27 cellular contexts compared by ENCODE assay signal in the genomic region with DNA sequence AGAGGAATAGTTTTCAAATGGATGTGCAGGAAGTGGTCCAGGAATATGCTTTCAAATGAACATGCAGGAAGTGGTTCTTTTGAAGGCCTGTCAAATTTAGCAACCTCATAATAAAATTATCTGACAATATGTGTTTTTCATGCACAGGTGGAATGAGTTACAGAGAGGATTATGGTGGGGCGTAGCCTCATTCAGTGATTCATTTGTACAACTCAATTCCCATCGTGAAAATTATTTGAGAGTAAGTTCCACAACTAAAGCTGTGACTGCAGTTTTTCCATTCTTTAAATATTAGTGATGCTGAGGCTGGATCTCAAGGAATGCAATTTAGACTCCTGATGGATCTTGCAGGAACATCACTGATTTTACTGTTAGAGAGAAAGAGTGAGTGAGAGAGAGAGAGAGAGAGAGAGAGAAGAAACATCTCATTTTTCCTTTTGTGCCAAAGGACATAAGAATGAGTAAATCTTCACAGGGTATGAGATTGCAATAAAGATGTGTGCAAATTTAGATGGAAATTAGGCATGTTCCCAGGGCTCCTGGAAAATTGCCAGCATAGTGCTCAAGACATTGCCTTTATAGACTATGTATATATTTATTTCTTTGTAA.
A peak's percentile ranks its signal among the peaks of the same experiment; 100 is the strongest.
DNase-seq lines count a peak whose midpoint lies in the region; ATAC-seq and TF ChIP-seq lines count a peak whose summit lies in the region.
"Had no signal": no experiment of that assay in that cellular context is flagged by ENCODE, and none has a peak within 500 bp of the region (broad histone marks: within the 10 kb centered on the region; RNA-seq: fewer than 3 reads in every experiment).

No MANE protein-coding gene starts in this region.

- H3K9me3 Mint-ChIP-seq in osteocyte (ENCODE audit: unreplicated experiment) = peaks cover 23% of the 10 kb centered on the region

- peak overlapping the region; percentile 14 for H3K27ac Mint-ChIP-seq in osteocyte (ENCODE audit: unreplicated experiment)
- H3K27ac Mint-ChIP-seq: IgD-negative memory B cell, naive B cell, WTC11 had no signal

- ATAC-seq in DND-41 (ENCODE audit: insufficient read depth, low read depth) = peak; percentile 42; the same call in 1 of the 3 replicates
- no peak for ATAC-seq in HG03457 (IDR thresholded peaks at IDR 0.05; ENCODE audit: unreplicated experiment)
- ATAC-seq: activated naive CD8-positive, alpha-beta T cell treated with anti-CD3 and anti-CD28 coated beads, Interleukin-2, amount 50 U/mL, for 24 hours; WTC11 had no signal

- H3K36me3 ChIP-seq in DND-41 (ENCODE audit: insufficient read depth, low read length) (no peaks in the 10 kb centered on the region), adipocyte (ENCODE audit: control insufficient read depth, insufficient read depth, low read length, severe bottlenecking) (no peaks in the 10 kb centered on the region)
- H3K36me3 ChIP-seq: BLaER1, brain microvascular endothelial cell, uterus had no signal

- H3K27me3 Mint-ChIP-seq in osteocyte (ENCODE audit: unreplicated experiment) = no peaks in the 10 kb centered on the region
- H3K27me3 Mint-ChIP-seq: activated naive CD8-positive, alpha-beta T cell treated with anti-CD3 and anti-CD28 coated beads, Interleukin-2, amount 50 U/mL, for 24 hours; naive B cell had no signal

- no peak overlapping the region for H3K4me2 ChIP-seq in DND-41 (ENCODE audit: insufficient read depth, low read length)
- H3K4me2 ChIP-seq: BLaER1 had no signal

- H3K27ac ChIP-seq in DND-41 (ENCODE audit: low read length) (no peak overlapping the region), caudate nucleus (ENCODE audit: low read depth, low read length) (no peak overlapping the region)
- H3K27ac ChIP-seq: BLaER1, brain microvascular endothelial cell, coronary artery, HL-60, testis, uterus had no signal

- TF ChIP-seq CTCF in DND-41 (IDR thresholded peaks at IDR 0.05; ENCODE audit: borderline replicate concordance, extremely low read depth, low read length, poor library complexity, severe bottlenecking) = no peak
- no peak for TF ChIP-seq CTCF in HFF-Myc (IDR thresholded peaks at IDR 0.05; ENCODE audit: low read depth, low read length, missing control alignments)
- no peak for TF ChIP-seq CTCF in osteocyte (IDR thresholded peaks at IDR 0.05)

- DNase-seq in DND-41 = no peak
- peak; percentile 41 for DNase-seq in HFF-Myc (ENCODE audit: extremely low read depth, low read depth)
- DNase-seq in adipocyte (ENCODE audit: low read depth) = peak; percentile 50
- DNase-seq in osteocyte (ENCODE audit: extremely low spot score, unreplicated experiment) = no peak
- no peak for DNase-seq in NCI-H446 treated with DMSO at 0.1 percent for 48 hours (lab: John Stamatoyannopoulos, UW)
- DNase-seq in caudate nucleus (lab: John Stamatoyannopoulos, UW) = no peak
- DNase-seq: activated CD4-positive, alpha-beta T cell treated with anti-CD3 and anti-CD28 coated beads, Interleukin-2, amount 50 U/mL, for 48 hours; activated gamma-delta T cell; activated naive CD8-positive, alpha-beta T cell treated with anti-CD3 and anti-CD28 coated beads, Interleukin-2, amount 50 U/mL, for 24 hours; brain microvascular endothelial cell; COR-L47; mesendoderm; naive B cell; NCI-H1436; NCI-H2107; nucleus accumbens; small intestine; stimulated activated naive CD4-positive, alpha-beta T cell; T-helper 9 cell; testis; uterus had no signal

- no peak overlapping the region for H2AFZ ChIP-seq in DND-41 (ENCODE audit: low read depth, low read length)

- H3K9me3 ChIP-seq in DND-41 (ENCODE audit: insufficient read depth, low read length, severe bottlenecking) = no peaks in the 10 kb centered on the region
- H3K9me3 ChIP-seq in adipocyte (ENCODE audit: control insufficient read depth, low read length) = no peaks in the 10 kb centered on the region
- H3K9me3 ChIP-seq: BLaER1, testis had no signal

- no peak overlapping the region for H3K9ac ChIP-seq in DND-41 (ENCODE audit: low read depth, low read length)
- no peak overlapping the region for H3K9ac ChIP-seq in adipocyte (ENCODE audit: low read length)
- H3K9ac ChIP-seq: BLaER1 had no signal

- H3K27me3 ChIP-seq in DND-41 (ENCODE audit: insufficient read depth, low read length, poor library complexity) (no peaks in the 10 kb centered on the region), adipocyte (replicated peaks; ENCODE audit: control insufficient read depth, insufficient read depth, low read length) (no peaks in the 10 kb centered on the region)
- H3K27me3 ChIP-seq: BLaER1, brain microvascular endothelial cell, testis, uterus had no signal

- peaks cover 14% of the 10 kb centered on the region for H3K4me1 ChIP-seq in DND-41 (ENCODE audit: insufficient read depth, low read length)
- peaks cover 6% of the 10 kb centered on the region for H3K4me1 ChIP-seq in adipocyte (ENCODE audit: control insufficient read depth, insufficient read depth, low read length)
- H3K4me1 ChIP-seq: testis, uterus had no signal

- H3K4me3 ChIP-seq in DND-41 (ENCODE audit: low read depth in 1 of 2, low read length in 2 of 2) (no peak overlapping the region), HFF-Myc (replicated peaks; ENCODE audit: low read depth, low read length) (no peak overlapping the region), adipocyte (ENCODE audit: low read length) (no peak overlapping the region)
- H3K4me3 ChIP-seq: BLaER1, coronary artery, testis, uterus had no signal

- H3K4me3 Mint-ChIP-seq in osteocyte (ENCODE audit: unreplicated experiment) = no peak overlapping the region
- H3K4me3 Mint-ChIP-seq: activated naive CD8-positive, alpha-beta T cell treated with anti-CD3 and anti-CD28 coated beads, Interleukin-2, amount 50 U/mL, for 24 hours; IgD-negative memory B cell; naive B cell; WTC11 had no signal

- H3K4me1 Mint-ChIP-seq in osteocyte (ENCODE audit: unreplicated experiment) = peaks cover 15% of the 10 kb centered on the region
- H3K4me1 Mint-ChIP-seq: activated naive CD8-positive, alpha-beta T cell treated with anti-CD3 and anti-CD28 coated beads, Interleukin-2, amount 50 U/mL, for 24 hours; naive B cell had no signal

- no peaks in the 10 kb centered on the region for H3K36me3 Mint-ChIP-seq in osteocyte (ENCODE audit: unreplicated experiment)
- H3K36me3 Mint-ChIP-seq: WTC11 had no signal

- no peaks in the 10 kb centered on the region for H4K20me1 ChIP-seq in DND-41 (ENCODE audit: insufficient read depth, low read length)
- H4K20me1 ChIP-seq: BLaER1 had no signal

- no peaks in the 10 kb centered on the region for H3K79me2 ChIP-seq in DND-41 (ENCODE audit: insufficient read depth, low read length)

Comparison
In these comparisons a context has a peak if more than half of its experiments do, and no peak if none do; other contexts are left out.
1. DNase-seq: peak in HFF-Myc (single experiment) and adipocyte (single experiment); none in DND-41 (single experiment), osteocyte (single experiment), NCI-H446 treated with DMSO at 0.1 percent for 48 hours (single experiment) and caudate nucleus (0 of 61).